7 cellular contexts compared by ENCODE assay signal in the genomic region with DNA sequence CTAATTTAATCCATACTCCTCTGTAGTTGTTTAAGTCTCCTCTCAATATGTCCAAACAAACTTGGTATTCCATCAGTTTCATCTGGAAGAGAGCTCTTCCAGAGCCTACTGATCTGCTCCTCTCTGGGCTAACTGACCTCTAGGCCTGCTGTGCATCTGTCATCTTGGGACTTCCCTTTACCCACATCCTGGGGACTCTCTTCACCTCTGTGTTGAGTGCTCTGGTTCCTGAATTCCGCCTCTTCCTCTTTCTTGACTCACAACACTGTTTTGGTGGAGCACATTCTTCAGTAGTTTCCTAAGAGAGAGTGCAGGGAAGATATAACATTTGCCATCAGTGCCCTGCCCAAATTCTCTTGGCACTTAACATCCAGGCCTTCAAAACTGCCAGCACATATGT. TPM values are rescaled to one million over a fixed set of nuclear protein-coding genes. Genes with fewer than 3 reads are reported as not detected.
DNase-seq lines count a peak whose midpoint lies in the region; ATAC-seq lines count a peak whose summit lies in the region.
"Not testable (repeated sequence)": the region's sequence is repeated elsewhere in the genome, so short reads cannot be mapped to it uniquely, and the experiment has no call there.

No MANE protein-coding gene starts in this region.

- POLR2A ChIA-PET in naive thymus-derived CD8-positive, alpha-beta T cell (lab: Charles Lee), result not testable (repeated sequence)

- H3K27me3 Mint-ChIP-seq in activated T-cell treated with anti-CD3 and anti-CD28 coated beads, Interleukin-2, amount 50 U/mL, for 72 hours (ENCODE audit: low read depth); naive thymus-derived CD8-positive, alpha-beta T cell: not testable (repeated sequence)

- not testable (repeated sequence) for DNase-seq in activated T-cell treated with anti-CD3 and anti-CD28 coated beads, Interleukin-2, amount 50 U/mL, for 72 hours; left cardiac atrium; naive thymus-derived CD8-positive, alpha-beta T cell

- not testable (repeated sequence) for H3K4me1 Mint-ChIP-seq in activated T-cell treated with anti-CD3 and anti-CD28 coated beads, Interleukin-2, amount 50 U/mL, for 72 hours (ENCODE audit: low read depth); naive thymus-derived CD8-positive, alpha-beta T cell

- H3K4me3 Mint-ChIP-seq in activated T-cell treated with anti-CD3 and anti-CD28 coated beads, Interleukin-2, amount 50 U/mL, for 72 hours; naive thymus-derived CD8-positive, alpha-beta T cell: not testable (repeated sequence)

- H3K9me3 Mint-ChIP-seq in activated T-cell treated with anti-CD3 and anti-CD28 coated beads, Interleukin-2, amount 50 U/mL, for 72 hours; naive thymus-derived CD8-positive, alpha-beta T cell: not testable (repeated sequence)

- not testable (repeated sequence) for H3K27ac Mint-ChIP-seq in activated T-cell treated with anti-CD3 and anti-CD28 coated beads, Interleukin-2, amount 50 U/mL, for 72 hours; naive thymus-derived CD8-positive, alpha-beta T cell

- intact Hi-C loops in left cardiac atrium (cut with DNase I), result not testable (repeated sequence)

- ATAC-seq in GM18511 (IDR thresholded peaks at IDR 0.05; ENCODE audit: unreplicated experiment) (peak; percentile 57), GM19397 (IDR thresholded peaks at IDR 0.05; ENCODE audit: unreplicated experiment) (peak; percentile 58), HG02798 (IDR thresholded peaks at IDR 0.05; ENCODE audit: poor library complexity, unreplicated experiment) (peak; percentile 57), HG03354 (IDR thresholded peaks at IDR 0.05; ENCODE audit: poor library complexity, severe bottlenecking, unreplicated experiment) (peak; percentile 50), left cardiac atrium (peak; percentile 57 to 82)
- ATAC-seq in activated T-cell treated with anti-CD3 and anti-CD28 coated beads, Interleukin-2, amount 50 U/mL, for 72 hours (replicated peaks in 1 of 2), result peak; percentile 62 to 70
- peak; percentile 46 to 61 for ATAC-seq in naive thymus-derived CD8-positive, alpha-beta T cell

- H3K36me3 Mint-ChIP-seq in activated T-cell treated with anti-CD3 and anti-CD28 coated beads, Interleukin-2, amount 50 U/mL, for 72 hours (ENCODE audit: insufficient read depth in 2 of 2); naive thymus-derived CD8-positive, alpha-beta T cell: not testable (repeated sequence)

RNA-seq across cellular contexts. Expression of a gene that starts 13.0 kb away (rescaled TPM):
- total RNA-seq in activated T-cell treated with anti-CD3 and anti-CD28 coated beads, Interleukin-2, amount 50 U/mL, for 72 hours, result under 1 TPM in 1 of 2 donors, not detected in 1; 0.65 TPM
- under 1 TPM in 1 of 2 donors, not detected in 1; 0.74 TPM for total RNA-seq in left cardiac atrium
- not detected for total RNA-seq in naive thymus-derived CD8-positive, alpha-beta T cell
- polyA plus RNA-seq in naive thymus-derived CD8-positive, alpha-beta T cell, result 1 to 10 TPM; 5.3 to 8.2 (median 7.5) TPM
